ENCODE assay signal across 1 cellular context in the genomic region with DNA sequence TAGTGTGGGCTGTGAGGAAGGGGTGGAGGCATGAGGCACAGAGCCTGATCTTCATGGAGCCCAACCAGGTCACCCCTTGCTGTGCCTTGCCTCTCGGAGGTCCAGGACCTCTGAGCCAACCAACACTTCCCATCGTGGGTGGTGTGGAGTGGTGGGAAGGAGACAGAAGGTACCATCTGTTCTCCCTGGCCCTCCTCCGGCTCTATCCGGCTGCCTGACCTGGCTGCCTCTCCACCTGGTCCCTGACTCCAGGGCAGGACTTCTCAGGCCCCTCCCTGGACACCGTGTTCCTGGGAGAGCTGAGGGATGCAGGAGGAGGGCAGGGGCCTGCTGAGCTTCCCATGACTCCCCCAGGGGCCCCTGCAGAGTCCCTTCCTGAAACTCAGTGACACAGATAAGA.
TF ChIP-seq lines count a peak whose summit lies in the region.

No MANE protein-coding gene starts in this region.

TF ChIP-seq in H1, 55 proteins besides CTCF, POLR2A, EP300 and RAD21:
- TF ChIP-seq CHD1 (IDR thresholded peaks at IDR 0.05; ENCODE audit: low read depth, low read length) (no peak), HDAC6 (IDR thresholded peaks at IDR 0.05; ENCODE audit: low read depth, low read length) (no peak)
- TF ChIP-seq, protein P1, sequence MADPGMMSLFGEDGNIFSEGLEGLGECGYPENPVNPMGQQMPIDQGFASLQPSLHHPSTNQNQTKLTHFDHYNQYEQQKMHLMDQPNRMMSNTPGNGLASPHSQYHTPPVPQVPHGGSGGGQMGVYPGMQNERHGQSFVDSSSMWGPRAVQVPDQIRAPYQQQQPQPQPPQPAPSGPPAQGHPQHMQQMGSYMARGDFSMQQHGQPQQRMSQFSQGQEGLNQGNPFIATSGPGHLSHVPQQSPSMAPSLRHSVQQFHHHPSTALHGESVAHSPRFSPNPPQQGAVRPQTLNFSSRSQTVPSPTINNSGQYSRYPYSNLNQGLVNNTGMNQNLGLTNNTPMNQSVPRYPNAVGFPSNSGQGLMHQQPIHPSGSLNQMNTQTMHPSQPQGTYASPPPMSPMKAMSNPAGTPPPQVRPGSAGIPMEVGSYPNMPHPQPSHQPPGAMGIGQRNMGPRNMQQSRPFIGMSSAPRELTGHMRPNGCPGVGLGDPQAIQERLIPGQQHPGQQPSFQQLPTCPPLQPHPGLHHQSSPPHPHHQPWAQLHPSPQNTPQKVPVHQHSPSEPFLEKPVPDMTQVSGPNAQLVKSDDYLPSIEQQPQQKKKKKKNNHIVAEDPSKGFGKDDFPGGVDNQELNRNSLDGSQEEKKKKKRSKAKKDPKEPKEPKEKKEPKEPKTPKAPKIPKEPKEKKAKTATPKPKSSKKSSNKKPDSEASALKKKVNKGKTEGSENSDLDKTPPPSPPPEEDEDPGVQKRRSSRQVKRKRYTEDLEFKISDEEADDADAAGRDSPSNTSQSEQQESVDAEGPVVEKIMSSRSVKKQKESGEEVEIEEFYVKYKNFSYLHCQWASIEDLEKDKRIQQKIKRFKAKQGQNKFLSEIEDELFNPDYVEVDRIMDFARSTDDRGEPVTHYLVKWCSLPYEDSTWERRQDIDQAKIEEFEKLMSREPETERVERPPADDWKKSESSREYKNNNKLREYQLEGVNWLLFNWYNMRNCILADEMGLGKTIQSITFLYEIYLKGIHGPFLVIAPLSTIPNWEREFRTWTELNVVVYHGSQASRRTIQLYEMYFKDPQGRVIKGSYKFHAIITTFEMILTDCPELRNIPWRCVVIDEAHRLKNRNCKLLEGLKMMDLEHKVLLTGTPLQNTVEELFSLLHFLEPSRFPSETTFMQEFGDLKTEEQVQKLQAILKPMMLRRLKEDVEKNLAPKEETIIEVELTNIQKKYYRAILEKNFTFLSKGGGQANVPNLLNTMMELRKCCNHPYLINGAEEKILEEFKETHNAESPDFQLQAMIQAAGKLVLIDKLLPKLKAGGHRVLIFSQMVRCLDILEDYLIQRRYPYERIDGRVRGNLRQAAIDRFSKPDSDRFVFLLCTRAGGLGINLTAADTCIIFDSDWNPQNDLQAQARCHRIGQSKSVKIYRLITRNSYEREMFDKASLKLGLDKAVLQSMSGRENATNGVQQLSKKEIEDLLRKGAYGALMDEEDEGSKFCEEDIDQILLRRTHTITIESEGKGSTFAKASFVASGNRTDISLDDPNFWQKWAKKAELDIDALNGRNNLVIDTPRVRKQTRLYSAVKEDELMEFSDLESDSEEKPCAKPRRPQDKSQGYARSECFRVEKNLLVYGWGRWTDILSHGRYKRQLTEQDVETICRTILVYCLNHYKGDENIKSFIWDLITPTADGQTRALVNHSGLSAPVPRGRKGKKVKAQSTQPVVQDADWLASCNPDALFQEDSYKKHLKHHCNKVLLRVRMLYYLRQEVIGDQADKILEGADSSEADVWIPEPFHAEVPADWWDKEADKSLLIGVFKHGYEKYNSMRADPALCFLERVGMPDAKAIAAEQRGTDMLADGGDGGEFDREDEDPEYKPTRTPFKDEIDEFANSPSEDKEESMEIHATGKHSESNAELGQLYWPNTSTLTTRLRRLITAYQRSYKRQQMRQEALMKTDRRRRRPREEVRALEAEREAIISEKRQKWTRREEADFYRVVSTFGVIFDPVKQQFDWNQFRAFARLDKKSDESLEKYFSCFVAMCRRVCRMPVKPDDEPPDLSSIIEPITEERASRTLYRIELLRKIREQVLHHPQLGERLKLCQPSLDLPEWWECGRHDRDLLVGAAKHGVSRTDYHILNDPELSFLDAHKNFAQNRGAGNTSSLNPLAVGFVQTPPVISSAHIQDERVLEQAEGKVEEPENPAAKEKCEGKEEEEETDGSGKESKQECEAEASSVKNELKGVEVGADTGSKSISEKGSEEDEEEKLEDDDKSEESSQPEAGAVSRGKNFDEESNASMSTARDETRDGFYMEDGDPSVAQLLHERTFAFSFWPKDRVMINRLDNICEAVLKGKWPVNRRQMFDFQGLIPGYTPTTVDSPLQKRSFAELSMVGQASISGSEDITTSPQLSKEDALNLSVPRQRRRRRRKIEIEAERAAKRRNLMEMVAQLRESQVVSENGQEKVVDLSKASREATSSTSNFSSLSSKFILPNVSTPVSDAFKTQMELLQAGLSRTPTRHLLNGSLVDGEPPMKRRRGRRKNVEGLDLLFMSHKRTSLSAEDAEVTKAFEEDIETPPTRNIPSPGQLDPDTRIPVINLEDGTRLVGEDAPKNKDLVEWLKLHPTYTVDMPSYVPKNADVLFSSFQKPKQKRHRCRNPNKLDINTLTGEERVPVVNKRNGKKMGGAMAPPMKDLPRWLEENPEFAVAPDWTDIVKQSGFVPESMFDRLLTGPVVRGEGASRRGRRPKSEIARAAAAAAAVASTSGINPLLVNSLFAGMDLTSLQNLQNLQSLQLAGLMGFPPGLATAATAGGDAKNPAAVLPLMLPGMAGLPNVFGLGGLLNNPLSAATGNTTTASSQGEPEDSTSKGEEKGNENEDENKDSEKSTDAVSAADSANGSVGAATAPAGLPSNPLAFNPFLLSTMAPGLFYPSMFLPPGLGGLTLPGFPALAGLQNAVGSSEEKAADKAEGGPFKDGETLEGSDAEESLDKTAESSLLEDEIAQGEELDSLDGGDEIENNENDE (IDR thresholded peaks at IDR 0.05; ENCODE audit: insufficient replicate concordance, low read length): no peak
